24 cellular contexts compared by ENCODE assay signal in genomic region chr11:73525611-73526010, GRCh38.
DNase-seq lines count a peak whose midpoint lies in the region; ATAC-seq and TF ChIP-seq lines count a peak whose summit lies in the region.
"Had no signal": no experiment of that assay in that cellular context is flagged by ENCODE, and none has a peak within 500 bp of the region (broad histone marks: within the 10 kb centered on the region; RNA-seq: fewer than 3 reads in every experiment).

No MANE protein-coding gene starts in this region.

- no CpG with 5 or more reads among the region's 1 CpG for WGBS in IMR-90 (ENCODE audit: extremely low coverage in 2 of 2, insufficient read length in 1 of 2), 2 experiments
- WGBS in urinary bladder, result 97% methylated on average over 1 of the region's 1 CpG
- 96 to 97% methylated on average over 1 of the region's 1 CpG for WGBS in upper lobe of left lung, 2 donors

- H2AK9ac ChIP-seq in IMR-90 (replicated peaks; ENCODE audit: low read depth, low read length, poor library complexity), result no peak overlapping the region

- intact Hi-C loops in IMR-90 (cut with micrococcal nuclease), result no loop called here

- no peak overlapping the region for H3K4me3 ChIP-seq in IMR-90 (ENCODE audit: insufficient read depth, low read depth, low read length)
- no peak overlapping the region for H3K4me3 ChIP-seq in Loucy (ENCODE audit: low read length, poor library complexity, severe bottlenecking)
- H3K4me3 ChIP-seq in urinary bladder (ENCODE audit: low read depth, low read length), result no peak overlapping the region
- no peak overlapping the region for H3K4me3 ChIP-seq in upper lobe of left lung
- H3K4me3 ChIP-seq: A549; BLaER1 treated with 17β-estradiol and CSF1 and Interleukin-3, amounts not matched to agents 10 nM and 100 nM; GM12878; GM23248 had no signal

- ATAC-seq in IMR-90 (ENCODE audit: low read depth) (no peak), GM18868 (IDR thresholded peaks at IDR 0.05; ENCODE audit: unreplicated experiment) (no peak), upper lobe of left lung (ENCODE audit: low FRiP score in 2 of 2) (no peak)
- ATAC-seq: A549, GM12878 had no signal

- H4K91ac ChIP-seq in IMR-90 (ENCODE audit: insufficient read depth, low read depth, low read length), result no peak overlapping the region

- no peaks in the 10 kb centered on the region for H3F3A ChIP-seq in Loucy (ENCODE audit: low read depth)

- H3K36me3 ChIP-seq in IMR-90 (ENCODE audit: control insufficient read depth, insufficient read depth, low read length) (no peaks in the 10 kb centered on the region), Loucy (ENCODE audit: insufficient read depth, low read length) (no peaks in the 10 kb centered on the region), urinary bladder (ENCODE audit: insufficient read depth) (no peaks in the 10 kb centered on the region), upper lobe of left lung (no peaks in the 10 kb centered on the region)
- H3K36me3 ChIP-seq: BE2C; BLaER1 treated with 17β-estradiol and CSF1 and Interleukin-3, amounts not matched to agents 10 nM and 100 nM had no signal

- H3K23ac ChIP-seq in IMR-90 (ENCODE audit: low read depth, low read length), result no peak overlapping the region

- no TSS peak for BruUV-seq in IMR-90 (replicated peaks; lab: Mats Ljungman, UMichigan)

- H3K9me3 ChIP-seq in IMR-90 (ENCODE audit: control insufficient read depth, insufficient read depth, low read length), result no peaks in the 10 kb centered on the region
- H3K9me3 ChIP-seq in Loucy (ENCODE audit: insufficient read depth, low read depth, low read length), result peaks cover 9% of the 10 kb centered on the region; the same call in 1 of the 2 replicates
- no peaks in the 10 kb centered on the region for H3K9me3 ChIP-seq in upper lobe of left lung
- H3K9me3 ChIP-seq: BE2C; BLaER1 treated with 17β-estradiol and CSF1 and Interleukin-3, amounts not matched to agents 10 nM and 100 nM had no signal

- H3K4me3 Mint-ChIP-seq in chondrocyte (ENCODE audit: unreplicated experiment), result no peak overlapping the region
- H3K4me3 Mint-ChIP-seq: CD14-positive monocyte; CD4-positive, alpha-beta T cell; CD8-positive, alpha-beta memory T cell had no signal

- H2BK20ac ChIP-seq in IMR-90 (ENCODE audit: low read depth, low read length), result no peak overlapping the region

- H2AFZ ChIP-seq in IMR-90 (replicated peaks; ENCODE audit: low read length, poor library complexity) (no peak overlapping the region), Loucy (ENCODE audit: low read length) (no peak overlapping the region)
- H2AFZ ChIP-seq: GM23248 had no signal

- no peak overlapping the region for H3K18ac ChIP-seq in IMR-90 (ENCODE audit: low read depth, low read length)

- H3K79me2 ChIP-seq in Loucy (ENCODE audit: insufficient read depth, low read length), result peaks cover 69% of the 10 kb centered on the region

- peak overlapping the region; percentile 57 for H3K27ac Mint-ChIP-seq in chondrocyte (ENCODE audit: unreplicated experiment)
- H3K27ac Mint-ChIP-seq: CD14-positive monocyte; CD4-positive, alpha-beta T cell had no signal

- H2BK120ac ChIP-seq in IMR-90 (ENCODE audit: low read depth, low read length), result no peak overlapping the region

- no peak overlapping the region for H3K4me2 ChIP-seq in IMR-90 (ENCODE audit: low read depth, low read length)
- no peak overlapping the region for H3K4me2 ChIP-seq in Loucy (ENCODE audit: low read depth, low read length, poor library complexity, severe bottlenecking)
- H3K4me2 ChIP-seq: A549; BLaER1 treated with 17β-estradiol and CSF1 and Interleukin-3, amounts not matched to agents 10 nM and 100 nM had no signal

- CTCF ChIA-PET in IMR-90 (lab: Yijun Ruan, JAX), result no interaction called here

- no peak overlapping the region for H4K5ac ChIP-seq in IMR-90 (ENCODE audit: low read depth, low read length)

- DNase-seq in IMR-90 (no peak), chondrocyte (ENCODE audit: low spot score) (no peak), upper lobe of left lung (no peak)
- DNase-seq in activated CD4-positive, CD25-positive, alpha-beta regulatory T cell treated with anti-CD3 and anti-CD28 coated beads, Interleukin-2, amount 50 U/mL, for 72 hours, result no peak
- DNase-seq: 8988T; ACHN; AML-193; BE2C; CD4-positive, alpha-beta T cell; CD8-positive, alpha-beta memory T cell; DMS 273 treated with DMSO at 0.1 percent for 48 hours; DMS79; EL; GDM1; GM23248; H7; HCEC 1CT had no signal

- no peak overlapping the region for H4K8ac ChIP-seq in IMR-90 (ENCODE audit: low read depth in 2 of 2, low read length in 2 of 2)

- H3K36me3 Mint-ChIP-seq in chondrocyte (ENCODE audit: low read depth), result no peaks in the 10 kb centered on the region
- H3K36me3 Mint-ChIP-seq: CD8-positive, alpha-beta memory T cell had no signal

- no peak overlapping the region for H2BK15ac ChIP-seq in IMR-90 (ENCODE audit: low read depth, low read length)

- peaks cover 11% of the 10 kb centered on the region for H3K4me1 ChIP-seq in IMR-90 (ENCODE audit: control insufficient read depth, insufficient read depth, low read length)
- peaks cover 53% of the 10 kb centered on the region for H3K4me1 ChIP-seq in Loucy (ENCODE audit: insufficient read depth, low read length, poor library complexity, severe bottlenecking)
- no peaks in the 10 kb centered on the region for H3K4me1 ChIP-seq in urinary bladder (ENCODE audit: insufficient read depth)
- H3K4me1 ChIP-seq in upper lobe of left lung, result peaks cover 22 to 27% (median 23%) of the 10 kb centered on the region in 4 donors
- H3K4me1 ChIP-seq: BE2C had no signal

- H3K14ac ChIP-seq in IMR-90 (replicated peaks; ENCODE audit: low read depth, low read length), result no peak overlapping the region

- TF ChIP-seq RAD21 in IMR-90 (IDR thresholded peaks at IDR 0.05; ENCODE audit: low read length), result no peak

- dilution Hi-C loops in IMR-90 (cut with HindIII; ENCODE audit: low sequenced_read_pairs, unreplicated experiment), result no loop called here

- H3K9ac ChIP-seq in IMR-90 (ENCODE audit: low read depth, low read length), result no peak overlapping the region
- peak overlapping the region; percentile 0 for H3K9ac ChIP-seq in Loucy (ENCODE audit: low read depth, low read length, poor library complexity, severe bottlenecking)
- H3K9ac ChIP-seq: BLaER1 treated with 17β-estradiol and CSF1 and Interleukin-3, amounts not matched to agents 10 nM and 100 nM; GM23248 had no signal

- H3K4ac ChIP-seq in IMR-90 (ENCODE audit: low read depth, low read length), result no peak overlapping the region

- TF ChIP-seq CTCF in IMR-90 (conservative IDR thresholded peaks at IDR 0.05; ENCODE audit: low read depth, low read length) (no peak), Loucy (conservative IDR thresholded peaks at IDR 0.05; ENCODE audit: low read length) (no peak), chondrocyte (IDR thresholded peaks at IDR 0.05) (no peak), upper lobe of left lung (IDR thresholded peaks at IDR 0.05) (no peak)

- H3K9me3 Mint-ChIP-seq in chondrocyte (ENCODE audit: low read depth), result no peaks in the 10 kb centered on the region
- H3K9me3 Mint-ChIP-seq: CD4-positive, alpha-beta T cell; CD8-positive, alpha-beta memory T cell had no signal

- H3K79me1 ChIP-seq in IMR-90 (ENCODE audit: low read depth in 1 of 2, low read length in 2 of 2), result peaks cover 28 to 40% of the 10 kb centered on the region in 2 experiments

- H3K27me3 Mint-ChIP-seq in chondrocyte (ENCODE audit: low read depth), result no peaks in the 10 kb centered on the region
- H3K27me3 Mint-ChIP-seq: CD4-positive, alpha-beta T cell; CD8-positive, alpha-beta memory T cell had no signal

- TF ChIP-seq EP300 in upper lobe of left lung (IDR thresholded peaks at IDR 0.05), result no peak

- no peak overlapping the region for H3K27ac ChIP-seq in IMR-90 (ENCODE audit: insufficient read depth, low read length)
- peak overlapping the region; percentile 10 for H3K27ac ChIP-seq in urinary bladder (ENCODE audit: low read depth)
- no peak overlapping the region for H3K27ac ChIP-seq in upper lobe of left lung
- H3K27ac ChIP-seq: A549; BLaER1 treated with 17β-estradiol and CSF1 and Interleukin-3, amounts not matched to agents 10 nM and 100 nM; GM23248 had no signal

- in situ Hi-C loops in IMR-90 (cut with MboI; ENCODE audit: low sequenced_read_pairs), result no loop called here

- no peaks in the 10 kb centered on the region for H3K27me3 ChIP-seq in IMR-90 (ENCODE audit: control insufficient read depth, insufficient read depth, low read length)
- H3K27me3 ChIP-seq in Loucy (ENCODE audit: insufficient read depth, low read length, poor library complexity, severe bottlenecking), result no peaks in the 10 kb centered on the region
- H3K27me3 ChIP-seq in upper lobe of left lung, result no peaks in the 10 kb centered on the region
- H3K27me3 ChIP-seq: BE2C; BLaER1 treated with 17β-estradiol and CSF1 and Interleukin-3, amounts not matched to agents 10 nM and 100 nM had no signal

- no peaks in the 10 kb centered on the region for H3K9me2 ChIP-seq in Loucy (replicated peaks; ENCODE audit: low read depth, low read length)

- H2AK5ac ChIP-seq in IMR-90 (ENCODE audit: low read depth, low read length), result no peak overlapping the region

- peaks cover 25% of the 10 kb centered on the region for H3K4me1 Mint-ChIP-seq in chondrocyte (ENCODE audit: low read depth)

- TF ChIP-seq POLR2A in IMR-90 (IDR thresholded peaks at IDR 0.05; ENCODE audit: low read depth, low read length), result no peak
- no peak for TF ChIP-seq POLR2A in upper lobe of left lung (IDR thresholded peaks at IDR 0.05)

- peaks cover 4% of the 10 kb centered on the region; the same call in 1 of the 2 replicates for H4K20me1 ChIP-seq in IMR-90 (ENCODE audit: insufficient read depth, low read length)
- peaks cover 5% of the 10 kb centered on the region for H4K20me1 ChIP-seq in Loucy (ENCODE audit: insufficient read depth, low read length, poor library complexity, severe bottlenecking)

- peaks cover 3% of the 10 kb centered on the region for H3K9me1 ChIP-seq in IMR-90 (ENCODE audit: insufficient read depth, low read length)

- no peak overlapping the region for H2BK5ac ChIP-seq in IMR-90 (ENCODE audit: low read depth, low read length, poor library complexity, severe bottlenecking)

- POLR2A ChIA-PET in IMR-90 (lab: Charles Lee; ENCODE audit: unreplicated experiment), result no interaction called here

- no peak overlapping the region for H3K56ac ChIP-seq in IMR-90 (ENCODE audit: extremely low read depth, insufficient read depth, low read length)

TF ChIP-seq in IMR-90, 13 proteins besides CTCF, POLR2A, EP300 and RAD21:
- TF ChIP-seq RCOR1 (IDR thresholded peaks at IDR 0.05; ENCODE audit: insufficient replicate concordance, low read length) (no peak), CEBPB (IDR thresholded peaks at IDR 0.05; ENCODE audit: low read depth, low read length) (peak; percentile 61)
